Comparison of ENCODE assay signal across 17 cellular contexts in the genomic region with DNA sequence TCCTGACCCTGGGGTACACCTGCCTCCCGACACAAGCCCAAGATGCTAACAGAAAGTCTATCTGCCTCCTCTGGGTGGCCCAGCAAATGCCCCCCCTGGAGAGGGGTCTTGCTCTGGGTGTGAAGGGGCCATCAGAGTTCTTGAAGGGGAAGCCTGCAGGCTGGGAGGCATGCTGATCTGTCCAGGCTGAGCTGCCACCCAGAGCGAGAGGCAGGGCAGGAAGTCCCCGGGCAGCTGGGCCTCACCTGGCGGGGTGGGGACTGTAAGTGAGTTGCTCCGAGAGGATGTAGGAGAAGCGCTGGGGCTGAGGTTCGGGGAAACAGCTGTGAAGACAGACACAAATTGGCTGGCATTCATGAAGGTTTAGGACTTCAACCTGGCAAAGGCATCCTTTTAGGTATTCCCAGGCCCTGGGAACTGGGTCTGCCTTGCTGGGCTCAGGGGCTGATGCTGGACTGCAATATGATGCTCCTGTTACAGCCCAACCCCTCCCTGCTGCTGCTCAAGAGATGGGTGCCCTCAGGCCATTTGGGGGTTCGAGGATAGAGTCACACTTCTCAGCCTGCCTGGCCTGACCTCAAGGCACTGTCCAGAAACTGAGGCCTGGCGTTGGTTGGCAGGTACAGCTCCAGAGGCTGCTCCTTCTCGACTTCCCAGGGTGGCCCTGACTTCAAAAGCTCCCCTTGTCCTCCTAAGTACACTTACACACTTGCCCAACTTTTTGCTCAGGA.
A peak's percentile ranks its signal among the peaks of the same experiment; 100 is the strongest.
DNase-seq lines count a peak whose midpoint lies in the region; ATAC-seq and TF ChIP-seq lines count a peak whose summit lies in the region.
"Had no signal": no experiment of that assay in that cellular context is flagged by ENCODE, and none has a peak within 500 bp of the region (broad histone marks: within the 10 kb centered on the region; RNA-seq: fewer than 3 reads in every experiment).

No MANE protein-coding gene starts in this region.

- no peak for TF ChIP-seq POLR2A in esophagus muscularis mucosa (IDR thresholded peaks at IDR 0.05; ENCODE audit: low read depth)

- H3K27me3 ChIP-seq in esophagus muscularis mucosa (no peaks in the 10 kb centered on the region), upper lobe of right lung (no peaks in the 10 kb centered on the region), dorsolateral prefrontal cortex (no peaks in the 10 kb centered on the region)
- H3K27me3 ChIP-seq: body of pancreas had no signal

- TF ChIP-seq CTCF in esophagus muscularis mucosa (IDR thresholded peaks at IDR 0.05) (no peak), upper lobe of right lung (IDR thresholded peaks at IDR 0.05) (no peak), dorsolateral prefrontal cortex (IDR thresholded peaks at IDR 0.05 in 54 of 56, conservative IDR thresholded peaks at IDR 0.05 in 2 of 56; ENCODE audit: low read depth in 1 of 56, partially characterized antibody in 56 of 56) (no peak)

- peak; percentile 29 for DNase-seq in stimulated activated CD4-positive, alpha-beta T cell treated with anti-CD3 and anti-CD28 coated beads, Interleukin-15, amount 100 ng/mL, for 24 hours
- DNase-seq in stimulated activated CD4-positive, alpha-beta T cell treated with anti-CD3 and anti-CD28 coated beads, Interleukin-2, amount 100 ng/mL, for 48 hours, result no peak
- DNase-seq in NCI-H510A treated with DMSO at 0.1 percent for 48 hours (lab: John Stamatoyannopoulos, UW), result peak; percentile 7
- DNase-seq in esophagus muscularis mucosa (ENCODE audit: extremely low spot score), result no peak
- DNase-seq in upper lobe of right lung, result peak; percentile 49
- no peak for DNase-seq in MV-4-11 (lab: John Stamatoyannopoulos, UW)
- no peak for DNase-seq in dorsolateral prefrontal cortex
- no peak for DNase-seq in NOMO-1 (lab: John Stamatoyannopoulos, UW; ENCODE audit: unreplicated experiment in 2 of 2)
- DNase-seq: activated gamma-delta T cell treated with Interleukin-2 at 50 U/mL for 16 hours, body of pancreas, dermis blood vessel endothelial cell, immature natural killer cell, MM.1S, NCI-H2029 treated with DMSO at 0.1 percent for 48 hours, NCI-H69, PC-9, SK-N-SH had no signal

- 93% methylated on average over 3 of the region's 10 CpGs for WGBS in esophagus muscularis mucosa

- H3K4me3 ChIP-seq in esophagus muscularis mucosa (no peak overlapping the region), upper lobe of right lung (no peak overlapping the region), dorsolateral prefrontal cortex (no peak overlapping the region)
- H3K4me3 ChIP-seq: body of pancreas, PC-9 had no signal

- ATAC-seq in upper lobe of right lung, result no peak
- ATAC-seq: body of pancreas had no signal

- H3K4me1 ChIP-seq in esophagus muscularis mucosa (peaks cover 14 to 45% (median 45%) of the 10 kb centered on the region in 4 donors), upper lobe of right lung (peaks cover 15% of the 10 kb centered on the region)
- H3K4me1 ChIP-seq: body of pancreas had no signal

- intact Hi-C loops in esophagus muscularis mucosa (cut with DNase I) (loop anchor here (10.0 kb wide), 1 partner anchor 66 kb away; a partner anchor contains a TSS), upper lobe of right lung (cut with DNase I) (no loop called here), dorsolateral prefrontal cortex (cut with DNase I) (no loop called here)

- H3K9me3 ChIP-seq in esophagus muscularis mucosa, result no peaks in the 10 kb centered on the region
- H3K9me3 ChIP-seq in upper lobe of right lung, result no peaks in the 10 kb centered on the region
- H3K9me3 ChIP-seq: body of pancreas, SK-N-SH had no signal

- TF ChIP-seq EP300 in esophagus muscularis mucosa (IDR thresholded peaks at IDR 0.05), result no peak

- peak overlapping the region; percentile 80 to 89 (median 86) for H3K27ac ChIP-seq in esophagus muscularis mucosa (replicated peaks in 1 of 4)
- no peak overlapping the region for H3K27ac ChIP-seq in upper lobe of right lung
- H3K27ac ChIP-seq in dorsolateral prefrontal cortex, result peak overlapping the region in 2 of 59 donors; percentile 7 to 35
- H3K27ac ChIP-seq: body of pancreas, PC-9 had no signal

- peaks cover 0 to 68% (median 50%) of the 10 kb centered on the region in 4 donors for H3K36me3 ChIP-seq in esophagus muscularis mucosa
- no peaks in the 10 kb centered on the region for H3K36me3 ChIP-seq in upper lobe of right lung

Comparison
In these comparisons a context has a peak if more than half of its experiments do, and no peak if none do; other contexts are left out.
1. DNase-seq: peak in stimulated activated CD4-positive, alpha-beta T cell treated with anti-CD3 and anti-CD28 coated beads, Interleukin-15, amount 100 ng/mL, for 24 hours (single experiment), NCI-H510A treated with DMSO at 0.1 percent for 48 hours (single experiment) and upper lobe of right lung (single experiment); none in stimulated activated CD4-positive, alpha-beta T cell treated with anti-CD3 and anti-CD28 coated beads, Interleukin-2, amount 100 ng/mL, for 48 hours (0 of 2), esophagus muscularis mucosa (single experiment), MV-4-11 (single experiment), dorsolateral prefrontal cortex (0 of 10) and NOMO-1 (0 of 2).